Comparison of ENCODE assay signal across 8 cellular contexts in genomic region chr5:54310433-54311177, GRCh38. TPM values are rescaled to one million over a fixed set of nuclear protein-coding genes. Genes with fewer than 3 reads are reported as not detected.
DNase-seq lines count a peak whose midpoint lies in the region; ATAC-seq and TF ChIP-seq lines count a peak whose summit lies in the region.

ARL15 (minus strand) TSS chr5:54310573.

- ATAC-seq in HG02884 (IDR thresholded peaks at IDR 0.05; ENCODE audit: unreplicated experiment) (peak; percentile 97), left ventricle myocardium superior (peak; percentile 97)

- peaks cover 2% of the 10 kb centered on the region for H3K36me3 Mint-ChIP-seq in T-helper 1 cell treated with Interleukin-12 subunit alpha and Interleukin-12 subunit beta and Interleukin-4 antibody, amounts not matched to agents 30 μg/mL and 1 μg/mL, for 36 hours (ENCODE audit: low read depth)

- no peaks in the 10 kb centered on the region for H3K4me1 ChIP-seq in prostate gland (replicated peaks)
- H3K4me1 ChIP-seq in urinary bladder (ENCODE audit: insufficient read depth): no peaks in the 10 kb centered on the region

- peak within 1 kb of the TSS; percentile 65 to 81 for H3K4me3 ChIP-seq in prostate gland
- H3K4me3 ChIP-seq in urinary bladder (ENCODE audit: low read depth, low read length): peak within 1 kb of the TSS; percentile 84

- peaks cover 24% of the 10 kb centered on the region for H3K4me1 Mint-ChIP-seq in T-helper 1 cell treated with Interleukin-12 subunit alpha and Interleukin-12 subunit beta and Interleukin-4 antibody, amounts not matched to agents 30 μg/mL and 1 μg/mL, for 36 hours (ENCODE audit: low read depth)

- no peaks in the 10 kb centered on the region for H3K9me3 Mint-ChIP-seq in T-helper 1 cell treated with Interleukin-12 subunit alpha and Interleukin-12 subunit beta and Interleukin-4 antibody, amounts not matched to agents 30 μg/mL and 1 μg/mL, for 36 hours

- H3K36me3 ChIP-seq in prostate gland: no peaks in the 10 kb centered on the region
- H3K36me3 ChIP-seq in urinary bladder (ENCODE audit: insufficient read depth): no peaks in the 10 kb centered on the region

- H3K27ac Mint-ChIP-seq in T-helper 1 cell treated with Interleukin-12 subunit alpha and Interleukin-12 subunit beta and Interleukin-4 antibody, amounts not matched to agents 30 μg/mL and 1 μg/mL, for 36 hours: peak within 1 kb of the TSS; percentile 92

- no peak for TF ChIP-seq CTCF in GM13977 (IDR thresholded peaks at IDR 0.05; ENCODE audit: extremely low read depth, insufficient read depth, missing control alignments)
- peak in 2 of 4 experiments; percentile 20 to 35 for TF ChIP-seq CTCF in prostate gland (IDR thresholded peaks at IDR 0.05)

- H3K27me3 ChIP-seq in prostate gland (replicated peaks; ENCODE audit: insufficient read depth): no peaks in the 10 kb centered on the region

- intact Hi-C loops in left ventricle myocardium superior (cut with micrococcal nuclease): no loop called here
- intact Hi-C loops in prostate gland (cut with DNase I): loop anchor here (5.0 kb wide), 1 partner anchor 107 kb away; no protein-coding TSS in a partner anchor

- peak within 1 kb of the TSS; percentile 79 to 83 for H3K27ac ChIP-seq in prostate gland
- H3K27ac ChIP-seq in urinary bladder (ENCODE audit: low read depth): no peak within 1 kb of the TSS

- in situ Hi-C loops in GM13977 (cut with MboI; ENCODE audit: low pct_unique_long_range_greater_than_20kb, low sequenced_read_pairs, unreplicated experiment): no loop called here

- DNase-seq in GM13977 (ENCODE audit: low spot score) (peak; percentile 97), NCI-H1694 (lab: John Stamatoyannopoulos, UW) (peak; percentile 96), amygdala (lab: John Stamatoyannopoulos, UW) (peak; percentile 49 to 99 (median 96)), left ventricle myocardium superior (peak; percentile 99), prostate gland (ENCODE audit: low spot score) (peak; percentile 99)

- peak within 1 kb of the TSS; percentile 90 for H3K4me3 Mint-ChIP-seq in T-helper 1 cell treated with Interleukin-12 subunit alpha and Interleukin-12 subunit beta and Interleukin-4 antibody, amounts not matched to agents 30 μg/mL and 1 μg/mL, for 36 hours

- TF ChIP-seq POLR2A in prostate gland (IDR thresholded peaks at IDR 0.05): peak; percentile 99

- 2% methylated on average over 51 of the region's 51 CpGs for WGBS in prostate gland
- WGBS in urinary bladder: under 1% methylated on average over 51 of the region's 51 CpGs

- H3K9me3 ChIP-seq in prostate gland: no peaks in the 10 kb centered on the region

- H3K27me3 Mint-ChIP-seq in T-helper 1 cell treated with Interleukin-12 subunit alpha and Interleukin-12 subunit beta and Interleukin-4 antibody, amounts not matched to agents 30 μg/mL and 1 μg/mL, for 36 hours (ENCODE audit: low read depth): peaks cover 31% of the 10 kb centered on the region

RNA-seq across cellular contexts. Expression of gene ARL15, which starts in this region (rescaled TPM):
- total RNA-seq in left ventricle myocardium superior (20.5 TPM), prostate gland (10 to 100 TPM; 16.1 to 38.4 TPM), urinary bladder (91.4 TPM)
- 25.4 TPM for polyA plus RNA-seq in urinary bladder
